Comparison of ENCODE assay signal across 27 cellular contexts in the genomic region with DNA sequence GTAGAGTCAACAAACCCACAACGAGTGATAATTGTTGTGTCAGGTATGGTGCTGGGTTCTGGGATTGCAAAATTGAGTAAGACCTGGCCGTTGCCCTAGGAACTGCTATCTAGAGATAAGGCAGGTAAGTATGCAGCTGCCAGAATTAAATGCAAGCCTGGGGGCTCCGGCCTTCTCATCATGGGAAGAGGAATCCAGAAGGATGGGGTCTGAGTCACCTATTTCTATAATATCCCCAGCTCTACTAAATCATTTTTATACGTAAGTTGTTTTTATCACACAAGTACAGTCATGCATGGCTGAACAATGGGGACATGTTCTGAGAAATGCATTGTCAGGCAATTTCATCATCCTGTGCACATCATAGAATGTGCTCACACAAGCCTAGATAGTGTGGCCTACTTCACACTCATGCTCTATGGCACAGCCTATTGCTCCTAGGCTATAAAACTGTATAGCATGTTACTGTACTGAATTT.
A peak's percentile ranks its signal among the peaks of the same experiment; 100 is the strongest.
DNase-seq lines count a peak whose midpoint lies in the region; ATAC-seq, FAIRE-seq and TF ChIP-seq lines count a peak whose summit lies in the region.
"Had no signal": no experiment of that assay in that cellular context is flagged by ENCODE, and none has a peak within 500 bp of the region (broad histone marks: within the 10 kb centered on the region; RNA-seq: fewer than 3 reads in every experiment).

No MANE protein-coding gene starts in this region.

- H3K9me3 ChIP-seq in body of pancreas (no peaks in the 10 kb centered on the region), keratinocyte (ENCODE audit: control insufficient read depth, low read depth, low read length) (no peaks in the 10 kb centered on the region)
- H3K9me3 ChIP-seq: A549, ascending aorta, MG63, right atrium auricular region had no signal

- 15 to 23% methylated on average over 4 of the region's 4 CpGs for WGBS in body of pancreas, 2 donors

- dilution Hi-C loops in keratinocyte (cut with MboI; ENCODE audit: extremely low pct_ligation_motif_present, low sequenced_read_pairs): no loop called here

- no peaks in the 10 kb centered on the region for H3K27me3 ChIP-seq in body of pancreas
- no peaks in the 10 kb centered on the region for H3K27me3 ChIP-seq in keratinocyte (ENCODE audit: control insufficient read depth, extremely low read depth, insufficient read depth, low read length)
- no peaks in the 10 kb centered on the region for H3K27me3 ChIP-seq in brain microvascular endothelial cell (replicated peaks)
- H3K27me3 ChIP-seq: ascending aorta, MG63, right atrium auricular region had no signal

- H3K4me1 Mint-ChIP-seq in activated T-cell treated with anti-CD3 and anti-CD28 coated beads, Interleukin-2, amount 50 U/mL, for 72 hours (ENCODE audit: low read depth): no peaks in the 10 kb centered on the region
- H3K4me1 Mint-ChIP-seq: activated naive CD4-positive, alpha-beta T cell treated with anti-CD3 and anti-CD28 coated beads, Interleukin-2, amount 50 U/mL, for 24 hours had no signal

- H3K4me3 ChIP-seq in body of pancreas: no peak overlapping the region
- no peak overlapping the region for H3K4me3 ChIP-seq in keratinocyte (ENCODE audit: control insufficient read depth in 2 of 3, extremely low read depth in 1 of 3, insufficient read depth in 2 of 3, low read depth in 1 of 3, low read length in 3 of 3)
- no peak overlapping the region for H3K4me3 ChIP-seq in brain microvascular endothelial cell (ENCODE audit: low read depth, low read length)
- H3K4me3 ChIP-seq: A549, ascending aorta, lung, MG63, right atrium auricular region had no signal

- H3K36me3 ChIP-seq in body of pancreas (replicated peaks in 1 of 2; ENCODE audit: insufficient read depth in 1 of 2, low read depth in 2 of 2): no peaks in the 10 kb centered on the region
- H3K36me3 ChIP-seq in keratinocyte (ENCODE audit: control insufficient read depth in 2 of 2, extremely low read depth in 1 of 2, insufficient read depth in 2 of 2, low read length in 2 of 2): no peaks in the 10 kb centered on the region
- no peaks in the 10 kb centered on the region for H3K36me3 ChIP-seq in brain microvascular endothelial cell (replicated peaks)
- H3K36me3 ChIP-seq: ascending aorta, MG63, right atrium auricular region had no signal

- H3K4me1 ChIP-seq in body of pancreas (peaks cover 8% of the 10 kb centered on the region), keratinocyte (ENCODE audit: control insufficient read depth, extremely low read depth, insufficient read depth, low read length) (peaks cover 21% of the 10 kb centered on the region)
- H3K4me1 ChIP-seq: A549, ascending aorta, right atrium auricular region had no signal

- in situ Hi-C loops in brain microvascular endothelial cell (cut with HindIII; ENCODE audit: low pct_ligation_motif_present, low sequenced_read_pairs): no loop called here

- peak; percentile 70 to 76 for ATAC-seq in activated T-cell treated with anti-CD3 and anti-CD28 coated beads, Interleukin-2, amount 50 U/mL, for 72 hours (replicated peaks in 1 of 2)
- ATAC-seq in body of pancreas: peak; percentile 71
- ATAC-seq: A549; activated CD4-positive, CD25-positive, alpha-beta regulatory T cell treated with anti-CD3 and anti-CD28 coated beads, Interleukin-2, amount 50 U/mL, for 24 hours; SK-N-SH treated with all-trans-retinoic acid at 6 μM for 48 hours had no signal

- peak overlapping the region; percentile 46 for H3K4me2 ChIP-seq in keratinocyte (ENCODE audit: control insufficient read depth, extremely low read depth, insufficient read depth, low read depth, low read length)
- H3K4me2 ChIP-seq: A549 had no signal

- no peaks in the 10 kb centered on the region for H3K36me3 Mint-ChIP-seq in activated T-cell treated with anti-CD3 and anti-CD28 coated beads, Interleukin-2, amount 50 U/mL, for 72 hours (ENCODE audit: insufficient read depth in 2 of 2)
- H3K36me3 Mint-ChIP-seq: activated naive CD4-positive, alpha-beta T cell treated with anti-CD3 and anti-CD28 coated beads, Interleukin-2, amount 50 U/mL, for 24 hours had no signal

- H3K27me3 Mint-ChIP-seq in activated T-cell treated with anti-CD3 and anti-CD28 coated beads, Interleukin-2, amount 50 U/mL, for 72 hours (ENCODE audit: low read depth): no peaks in the 10 kb centered on the region
- H3K27me3 Mint-ChIP-seq: activated T-cell treated with anti-CD3 and anti-CD28 coated beads, Interleukin-2, amount 50 U/mL, for 24 hours had no signal

- no peaks in the 10 kb centered on the region for H4K20me1 ChIP-seq in keratinocyte (ENCODE audit: control insufficient read depth, extremely low read depth, insufficient read depth, low read length)

- intact Hi-C loops in body of pancreas (cut with DNase I): no loop called here

- H3K27ac ChIP-seq in body of pancreas (no peak overlapping the region), keratinocyte (ENCODE audit: control insufficient read depth, insufficient read depth, low read length) (peak overlapping the region; percentile 93), brain microvascular endothelial cell (no peak overlapping the region)
- H3K27ac ChIP-seq: A549, ascending aorta, C4-2B, right atrium auricular region had no signal

- no peak for TF ChIP-seq POLR2A in body of pancreas (IDR thresholded peaks at IDR 0.05)

- peak overlapping the region; percentile 27 for H3K27ac Mint-ChIP-seq in activated T-cell treated with anti-CD3 and anti-CD28 coated beads, Interleukin-2, amount 50 U/mL, for 72 hours
- H3K27ac Mint-ChIP-seq: activated naive CD4-positive, alpha-beta T cell treated with anti-CD3 and anti-CD28 coated beads, Interleukin-2, amount 50 U/mL, for 24 hours; activated T-cell treated with anti-CD3 and anti-CD28 coated beads, Interleukin-2, amount 50 U/mL, for 24 hours had no signal

- H3K9me3 Mint-ChIP-seq in activated T-cell treated with anti-CD3 and anti-CD28 coated beads, Interleukin-2, amount 50 U/mL, for 72 hours: no peaks in the 10 kb centered on the region
- H3K9me3 Mint-ChIP-seq: activated naive CD4-positive, alpha-beta T cell treated with anti-CD3 and anti-CD28 coated beads, Interleukin-2, amount 50 U/mL, for 24 hours; activated T-cell treated with anti-CD3 and anti-CD28 coated beads, Interleukin-2, amount 50 U/mL, for 24 hours had no signal

- TF ChIP-seq CTCF in body of pancreas (IDR thresholded peaks at IDR 0.05) (no peak), keratinocyte (optimal IDR thresholded peaks at IDR 0.05 in 1 of 3, IDR thresholded peaks at IDR 0.05 in 1 of 3, conservative IDR thresholded peaks at IDR 0.05 in 1 of 3; ENCODE audit: extremely low read depth in 1 of 3, insufficient read depth in 2 of 3, low read length in 3 of 3) (no peak), brain microvascular endothelial cell (IDR thresholded peaks at IDR 0.05; ENCODE audit: low read depth, low read length, missing control alignments) (no peak)

- H2AFZ ChIP-seq in keratinocyte (ENCODE audit: control insufficient read depth, low read length): peak overlapping the region; percentile 28

- peak overlapping the region; percentile 58 for H3K9ac ChIP-seq in keratinocyte (ENCODE audit: control insufficient read depth, extremely low read depth, insufficient read depth, low read length)

- FAIRE-seq in keratinocyte (lab: Jason Lieb, UNC): peak; percentile 95
- FAIRE-seq: A549, urothelium cell line had no signal

- H3K9me1 ChIP-seq in keratinocyte (ENCODE audit: control insufficient read depth, extremely low read depth, insufficient read depth, low read length): no peaks in the 10 kb centered on the region

- H3K4me3 Mint-ChIP-seq in activated T-cell treated with anti-CD3 and anti-CD28 coated beads, Interleukin-2, amount 50 U/mL, for 72 hours: no peak overlapping the region
- H3K4me3 Mint-ChIP-seq: activated naive CD4-positive, alpha-beta T cell treated with anti-CD3 and anti-CD28 coated beads, Interleukin-2, amount 50 U/mL, for 24 hours; activated T-cell treated with anti-CD3 and anti-CD28 coated beads, Interleukin-2, amount 50 U/mL, for 24 hours had no signal

- no peak for DNase-seq in activated T-cell treated with anti-CD3 and anti-CD28 coated beads, Interleukin-2, amount 50 U/mL, for 72 hours
- no peak for DNase-seq in activated T-cell treated with anti-CD3 and anti-CD28 coated beads, Interleukin-2, amount 50 U/mL, for 48 hours
- peak in 3 of 4 donors; percentile 20 to 48 (median 24) for DNase-seq in body of pancreas
- peak; percentile 98 for DNase-seq in keratinocyte (ENCODE audit: low read depth, low spot score)
- no peak for DNase-seq in activated naive CD4-positive, alpha-beta T cell treated with Interleukin-2 at 50 U/mL for 16 hours
- DNase-seq in brain microvascular endothelial cell: no peak
- DNase-seq in central memory CD4-positive, alpha-beta T cell: no peak
- no peak for DNase-seq in NOMO-1 treated with dmso at 0.1 percent for 144 hours (lab: John Stamatoyannopoulos, UW; ENCODE audit: unreplicated experiment)
- DNase-seq: activated T-cell treated with anti-CD3 and anti-CD28 coated beads, Interleukin-2, amount 50 U/mL, for 24 hours; effector memory CD4-positive, alpha-beta T cell; hippocampal formation; IMR-90; MG63; NCI-H187; NCI-H446 treated with DMSO at 0.1 percent for 48 hours; NK-92 treated with Interleukin-12 subunit alpha and Interleukin-12 subunit beta, amount 100 ng/mL, for 24 hours; occipital lobe; T-helper 9 cell had no signal

- no peaks in the 10 kb centered on the region for H3K79me2 ChIP-seq in keratinocyte (ENCODE audit: control insufficient read depth, insufficient read depth, low read length)

Comparison
In these comparisons a context has a peak if more than half of its experiments do, and no peak if none do; other contexts are left out.
1. DNase-seq: peak in body of pancreas (3 of 4) and keratinocyte (single experiment); none in activated T-cell treated with anti-CD3 and anti-CD28 coated beads, Interleukin-2, amount 50 U/mL, for 72 hours (0 of 2), activated T-cell treated with anti-CD3 and anti-CD28 coated beads, Interleukin-2, amount 50 U/mL, for 48 hours (0 of 2), activated naive CD4-positive, alpha-beta T cell treated with Interleukin-2 at 50 U/mL for 16 hours (single experiment), brain microvascular endothelial cell (single experiment), central memory CD4-positive, alpha-beta T cell (single experiment) and NOMO-1 treated with dmso at 0.1 percent for 144 hours (single experiment).